Comparison of ENCODE assay signal across 22 cellular contexts in the genomic region with DNA sequence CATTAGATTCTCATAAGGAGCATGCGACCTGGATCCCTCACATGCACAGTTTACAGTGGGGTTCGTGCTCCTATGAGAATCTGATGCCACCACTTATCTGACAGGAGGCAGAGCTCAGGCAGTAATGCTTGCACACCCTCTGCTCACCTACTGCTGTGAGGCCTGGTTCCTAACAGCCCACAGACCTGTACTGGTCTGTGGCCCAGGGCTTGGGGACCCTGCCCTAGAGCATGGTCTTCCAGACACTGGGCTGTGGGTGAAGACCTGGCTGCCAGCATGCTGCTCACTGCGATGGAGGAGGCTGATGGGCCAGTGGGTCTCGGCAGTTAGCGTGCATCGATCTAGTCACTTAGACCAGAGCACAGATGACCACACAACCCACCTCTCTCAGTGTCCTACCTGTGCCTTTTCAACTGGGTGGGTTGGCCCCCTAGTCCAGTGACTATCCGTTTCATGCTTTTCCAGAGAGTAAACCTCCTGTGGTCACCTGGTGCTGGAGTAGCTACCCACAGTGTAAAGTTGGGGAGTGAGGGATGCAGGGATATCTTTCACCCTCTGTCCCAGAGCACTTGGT. TPM values are rescaled to one million over a fixed set of nuclear protein-coding genes. Genes with fewer than 3 reads are reported as not detected.
DNase-seq lines count a peak whose midpoint lies in the region; ATAC-seq, FAIRE-seq and TF ChIP-seq lines count a peak whose summit lies in the region.
"Had no signal": no experiment of that assay in that cellular context is flagged by ENCODE, and none has a peak within 500 bp of the region (broad histone marks: within the 10 kb centered on the region; RNA-seq: fewer than 3 reads in every experiment).

No MANE protein-coding gene starts in this region.

- no peak for ATAC-seq in CD4-positive, alpha-beta T cell (ENCODE audit: poor library complexity)
- no peak for ATAC-seq in HG03095 (IDR thresholded peaks at IDR 0.05; ENCODE audit: unreplicated experiment)
- no peak for ATAC-seq in heart right ventricle
- ATAC-seq: Panc1 had no signal

- H4K8ac ChIP-seq in mesenchymal stem cell (ENCODE audit: low read length) = peak overlapping the region; percentile 33

- H2BK120ac ChIP-seq in mesenchymal stem cell (ENCODE audit: low read depth, low read length) = no peak overlapping the region

- peak overlapping the region; percentile 66 for H3K27ac Mint-ChIP-seq in CD4-positive, alpha-beta T cell
- peak overlapping the region; percentile 80 for H3K27ac Mint-ChIP-seq in chondrocyte (ENCODE audit: unreplicated experiment)
- H3K27ac Mint-ChIP-seq: B cell had no signal

- no peak overlapping the region for H2AFZ ChIP-seq in PC-9
- no peak overlapping the region for H2AFZ ChIP-seq in mesenchymal stem cell (ENCODE audit: low read depth, low read length)

- H3K4me3 ChIP-seq in PC-9 (no peak overlapping the region), mesenchymal stem cell (ENCODE audit: insufficient read depth in 1 of 2, low read depth in 1 of 2, low read length in 2 of 2) (no peak overlapping the region), heart right ventricle (no peak overlapping the region)

- H4K20me1 ChIP-seq in PC-9 (ENCODE audit: insufficient read depth) = peaks cover 2% of the 10 kb centered on the region; the same call in 1 of the 2 replicates

- no peaks in the 10 kb centered on the region for H3K36me3 ChIP-seq in PC-9 (ENCODE audit: low read depth)
- peaks cover 16 to 17% of the 10 kb centered on the region in 2 experiments for H3K36me3 ChIP-seq in mesenchymal stem cell (ENCODE audit: control insufficient read depth in 1 of 2, insufficient read depth in 2 of 2, low read depth in 1 of 2, low read length in 2 of 2)
- peaks cover 0 to 54% (median 4%) of the 10 kb centered on the region in 9 donors for H3K36me3 ChIP-seq in heart right ventricle

- H2BK12ac ChIP-seq in mesenchymal stem cell (ENCODE audit: low read length in 2 of 2) = peak overlapping the region; percentile 34 to 75

- H3K23ac ChIP-seq in mesenchymal stem cell (ENCODE audit: low read length in 2 of 2) = peak overlapping the region in 1 of 2 experiments; percentile 89

- H2BK5ac ChIP-seq in mesenchymal stem cell (ENCODE audit: low read depth, low read length, poor library complexity, severe bottlenecking) = no peak overlapping the region

- peak overlapping the region; percentile 25 to 29 for H3K18ac ChIP-seq in mesenchymal stem cell (ENCODE audit: low read depth in 1 of 2, low read length in 2 of 2)

- H2AK5ac ChIP-seq in mesenchymal stem cell (ENCODE audit: low read length, severe bottlenecking) = peak overlapping the region; percentile 76

- no peaks in the 10 kb centered on the region for H3K9me3 Mint-ChIP-seq in CD4-positive, alpha-beta T cell
- H3K9me3 Mint-ChIP-seq in chondrocyte (ENCODE audit: low read depth) = no peaks in the 10 kb centered on the region
- H3K9me3 Mint-ChIP-seq: CD4-positive, CD25-positive, alpha-beta regulatory T cell had no signal

- intact Hi-C loops in CD4-positive, alpha-beta T cell (cut with DNase I, micrococcal nuclease) = no loop called here
- intact Hi-C loops in PC-9 (cut with micrococcal nuclease; ENCODE audit: unreplicated experiment) = no loop called here
- intact Hi-C loops in heart right ventricle (cut with DNase I) = no loop called here

- no peaks in the 10 kb centered on the region for H3K27me3 ChIP-seq in CD4-positive, alpha-beta T cell (ENCODE audit: control insufficient read depth, insufficient read depth, low read length)
- H3K27me3 ChIP-seq in PC-9 (ENCODE audit: insufficient read depth, low read depth) = no peaks in the 10 kb centered on the region
- H3K27me3 ChIP-seq in mesenchymal stem cell (ENCODE audit: control insufficient read depth in 1 of 2, insufficient read depth in 1 of 2, low read length in 2 of 2) = no peaks in the 10 kb centered on the region
- H3K27me3 ChIP-seq in heart right ventricle = no peaks in the 10 kb centered on the region

- H3K27me3 Mint-ChIP-seq in CD4-positive, alpha-beta T cell = no peaks in the 10 kb centered on the region
- no peaks in the 10 kb centered on the region for H3K27me3 Mint-ChIP-seq in chondrocyte (ENCODE audit: low read depth)
- H3K27me3 Mint-ChIP-seq: B cell; CD4-positive, CD25-positive, alpha-beta regulatory T cell had no signal

- no peaks in the 10 kb centered on the region for H3K9me2 ChIP-seq in PC-9 (ENCODE audit: insufficient read depth)

- no peak overlapping the region for H3K27ac ChIP-seq in CD4-positive, alpha-beta T cell (ENCODE audit: low read depth, low read length)
- H3K27ac ChIP-seq in PC-9 (peak overlapping the region; percentile 97), mesenchymal stem cell (ENCODE audit: low read length, poor library complexity, severe bottlenecking) (peak overlapping the region; percentile 44), heart right ventricle (no peak overlapping the region)
- H3K27ac ChIP-seq: HL-60 had no signal

- H3K4me1 ChIP-seq in PC-9 (replicated peaks; ENCODE audit: insufficient read depth) (peaks cover 61% of the 10 kb centered on the region), mesenchymal stem cell (ENCODE audit: control insufficient read depth, insufficient read depth, low read depth, low read length) (peaks cover 52% of the 10 kb centered on the region), heart right ventricle (peaks cover 37 to 87% (median 64%) of the 10 kb centered on the region in 9 donors)

- H2BK15ac ChIP-seq in mesenchymal stem cell (ENCODE audit: low read depth, poor library complexity, severe bottlenecking) = peak overlapping the region; percentile 64

- POLR2A ChIA-PET in CD4-positive, alpha-beta T cell (lab: Charles Lee) = interaction anchor here (1.6 kb wide), 1 partner anchor 29 kb away, joined by 4 read pairs; no protein-coding TSS in a partner anchor
- POLR2A ChIA-PET in PC-9 (lab: Charles Lee; ENCODE audit: unreplicated experiment) = no interaction called here

- H3K4me3 Mint-ChIP-seq in CD4-positive, alpha-beta T cell = no peak overlapping the region
- no peak overlapping the region for H3K4me3 Mint-ChIP-seq in chondrocyte (ENCODE audit: unreplicated experiment)
- H3K4me3 Mint-ChIP-seq: B cell had no signal

- CTCF ChIA-PET in CD4-positive, alpha-beta T cell (lab: Charles Lee) = no interaction called here
- CTCF ChIA-PET in PC-9 (lab: Charles Lee) = no interaction called here

- no peak for DNase-seq in CD4-positive, alpha-beta T cell
- DNase-seq in PC-9 (no peak), chondrocyte (ENCODE audit: low spot score) (no peak), mesenchymal stem cell (no peak), GM03348 (ENCODE audit: low spot score) (no peak), heart right ventricle (no peak), RCC 7860 (ENCODE audit: low spot score) (no peak)
- DNase-seq: ACHN; Calu3; CD4-positive, CD25-positive, alpha-beta regulatory T cell; DMS53; NCI-H1417 treated with DMSO at 0.1 percent for 48 hours; NCI-H2081; NCI-H510A; SHP77 had no signal

- H3K4me1 Mint-ChIP-seq in CD4-positive, alpha-beta T cell (ENCODE audit: low read depth) = peaks cover 69% of the 10 kb centered on the region
- peaks cover 72% of the 10 kb centered on the region for H3K4me1 Mint-ChIP-seq in chondrocyte (ENCODE audit: low read depth)

- peaks cover 56% of the 10 kb centered on the region for H3K36me3 Mint-ChIP-seq in CD4-positive, alpha-beta T cell (ENCODE audit: low read depth)
- H3K36me3 Mint-ChIP-seq in chondrocyte (ENCODE audit: low read depth) = peaks cover 4% of the 10 kb centered on the region

- H3K4me2 ChIP-seq in PC-9 (no peak overlapping the region), mesenchymal stem cell (ENCODE audit: low read length, poor library complexity, severe bottlenecking) (no peak overlapping the region)

- no peak for FAIRE-seq in RCC 7860 (lab: Jason Lieb, UNC)
- FAIRE-seq: GM19239, H54, HTR-8/SVneo had no signal

- H3F3A ChIP-seq in PC-9 (ENCODE audit: insufficient read depth, low read depth) = peaks cover 50% of the 10 kb centered on the region

- no peak for TF ChIP-seq CTCF in CD4-positive, alpha-beta T cell (IDR thresholded peaks at IDR 0.05)
- no peak for TF ChIP-seq CTCF in PC-9 (conservative IDR thresholded peaks at IDR 0.05)
- TF ChIP-seq CTCF in chondrocyte (IDR thresholded peaks at IDR 0.05) = no peak
- no peak for TF ChIP-seq CTCF in heart right ventricle (IDR thresholded peaks at IDR 0.05)

- H4K91ac ChIP-seq in mesenchymal stem cell (ENCODE audit: low read length) = peak overlapping the region; percentile 12

- H3K79me1 ChIP-seq in mesenchymal stem cell (replicated peaks; ENCODE audit: low read length, poor library complexity, severe bottlenecking) = no peaks in the 10 kb centered on the region

- H3K9me3 ChIP-seq in CD4-positive, alpha-beta T cell (ENCODE audit: control insufficient read depth, low read length) = no peaks in the 10 kb centered on the region
- H3K9me3 ChIP-seq in PC-9 (ENCODE audit: insufficient read depth, low read depth) (no peaks in the 10 kb centered on the region), mesenchymal stem cell (ENCODE audit: control insufficient read depth, low read length) (no peaks in the 10 kb centered on the region), heart right ventricle (no peaks in the 10 kb centered on the region)

- peaks cover 75% of the 10 kb centered on the region for H3K79me2 ChIP-seq in PC-9 (ENCODE audit: low read depth)

- H3K14ac ChIP-seq in mesenchymal stem cell (ENCODE audit: low read length in 2 of 2) = peak overlapping the region in 1 of 2 experiments; percentile 78

- H3K4ac ChIP-seq in mesenchymal stem cell (ENCODE audit: low read depth in 1 of 2, low read length in 2 of 2) = peak overlapping the region; percentile 52 to 60

- no peak overlapping the region for H3K9ac ChIP-seq in mesenchymal stem cell (ENCODE audit: low read length)

- BruUV-seq in PC-9 (replicated peaks; lab: Mats Ljungman, UMichigan) = no TSS peak

- 96% methylated on average over 7 of the region's 7 CpGs for WGBS in mesenchymal stem cell
- 96 to 99% methylated on average over 7 of the region's 7 CpGs for WGBS in heart right ventricle, 2 donors

RNA-seq across cellular contexts. Expression of a gene that starts 21.1 kb away (rescaled TPM):
- 100 to 1,000 TPM; 181 to 191 TPM for total RNA-seq in CD4-positive, alpha-beta T cell
- total RNA-seq in PC-9 (2021) (82.0 and 87.9 TPM in 2 replicates), chondrocyte (105 to 111 TPM (median 110 TPM) in 3 replicates), heart right ventricle (10 to 100 TPM; 35.6 to 66.8 (median 44.0) TPM)
- 63.2 TPM for polyA plus RNA-seq in mesenchymal stem cell (2013, experiment 1 of 2)
- polyA plus RNA-seq in mesenchymal stem cell (2013, experiment 2 of 2) = 60.2 TPM
- 10 to 100 TPM; 33.8 to 40.8 TPM for polyA plus RNA-seq in heart right ventricle

RNA-seq across cellular contexts. Expression of a gene that starts 32.9 kb away (rescaled TPM):
- total RNA-seq in CD4-positive, alpha-beta T cell = 10 to 100 TPM; 24.1 to 27.7 TPM
- total RNA-seq in PC-9 (2021) = 17.7 and 20.0 TPM in 2 replicates
- total RNA-seq in chondrocyte = 37.3 to 49.3 TPM (median 37.7 TPM) in 3 replicates
- polyA plus RNA-seq in mesenchymal stem cell (2013, experiment 1 of 2) = 10.8 TPM
- 10.8 TPM for polyA plus RNA-seq in mesenchymal stem cell (2013, experiment 2 of 2)
- total RNA-seq in heart right ventricle = 10 to 100 TPM; 14.1 to 29.3 (median 18.5) TPM
- polyA plus RNA-seq in heart right ventricle = 10 to 100 TPM; 11.3 to 15.4 TPM

Comparison
In these comparisons a context has a peak if more than half of its experiments do, and no peak if none do; other contexts are left out.
1. H3K27ac ChIP-seq: peak in PC-9 (single experiment) and mesenchymal stem cell (single experiment); none in CD4-positive, alpha-beta T cell (single experiment) and heart right ventricle (0 of 10).